In genomic region chr7:140229591-140230516, GRCh38 we compare ENCODE assay signal across 8 cellular contexts. TPM values are rescaled to one million over a fixed set of nuclear protein-coding genes. Genes with fewer than 3 reads are reported as not detected.
DNase-seq lines count a peak whose midpoint lies in the region; ATAC-seq, FAIRE-seq and TF ChIP-seq lines count a peak whose summit lies in the region.

No MANE protein-coding gene starts in this region.

- no peaks in the 10 kb centered on the region for H3K27me3 Mint-ChIP-seq in CD8-positive, alpha-beta T cell (ENCODE audit: low read depth)

- peak; percentile 62 for ATAC-seq in CD8-positive, alpha-beta T cell
- ATAC-seq in GM18873 (IDR thresholded peaks at IDR 0.05; ENCODE audit: low FRiP score, unreplicated experiment), result no peak

- CTCF ChIA-PET in CD8-positive, alpha-beta T cell (lab: Charles Lee), result interaction anchor here (0.8 to 6.4 kb wide), 3 partner anchors 54 to 75 kb away, joined by 3 to 35 read pairs (median 3); partner anchors contain the start of gene KDM7A

- H3K36me3 ChIP-seq in CD8-positive, alpha-beta T cell (ENCODE audit: insufficient read depth, low read length), result no peaks in the 10 kb centered on the region
- H3K36me3 ChIP-seq in prostate gland, result no peaks in the 10 kb centered on the region

- no peaks in the 10 kb centered on the region for H3K9me3 Mint-ChIP-seq in CD8-positive, alpha-beta T cell

- peaks cover 3% of the 10 kb centered on the region for H3K36me3 Mint-ChIP-seq in CD8-positive, alpha-beta T cell

- no peaks in the 10 kb centered on the region for H3K27me3 ChIP-seq in CD8-positive, alpha-beta T cell (ENCODE audit: insufficient read depth, low read length)
- no peaks in the 10 kb centered on the region for H3K27me3 ChIP-seq in prostate gland (replicated peaks; ENCODE audit: insufficient read depth)

- POLR2A ChIA-PET in CD8-positive, alpha-beta T cell (lab: Charles Lee), result interaction anchor here (0.9 to 5.1 kb wide), 16 partner anchors 10 to 144 kb away, joined by 3 to 127 read pairs (median 3); partner anchors contain the start of gene KDM7A

- peaks cover 36% of the 10 kb centered on the region for H3K4me1 ChIP-seq in CD8-positive, alpha-beta T cell (ENCODE audit: insufficient read depth, low read length)
- peaks cover 4% of the 10 kb centered on the region for H3K4me1 ChIP-seq in prostate gland (replicated peaks)

- FAIRE-seq in D721Med (lab: Jason Lieb, UNC), result no peak

- intact Hi-C loops in CD8-positive, alpha-beta T cell (cut with DNase I, micrococcal nuclease), result loop anchor here (1.0 to 10.0 kb wide), 11 partner anchors 21 to 888 kb away; partner anchors contain the start of genes PARP12 (in 2 of the 2), BRAF (in 1 of the 2), FMC1 (in 1 of the 2) and MKRN1 (in 1 of the 2)
- intact Hi-C loops in prostate gland (cut with DNase I), result no loop called here

- peak overlapping the region; percentile 100 for H3K27ac Mint-ChIP-seq in CD8-positive, alpha-beta T cell

- H3K4me3 ChIP-seq in CD8-positive, alpha-beta T cell (ENCODE audit: low read depth, low read length), result peak overlapping the region; percentile 73
- peak overlapping the region; percentile 10 for H3K4me3 ChIP-seq in fibroblast of pulmonary artery (replicated peaks; ENCODE audit: low read depth, low read length)
- peak overlapping the region; percentile 40 to 46 for H3K4me3 ChIP-seq in prostate gland

- TF ChIP-seq POLR2A in prostate gland (IDR thresholded peaks at IDR 0.05), result no peak

- no peak for TF ChIP-seq CTCF in CD8-positive, alpha-beta T cell (IDR thresholded peaks at IDR 0.05)
- TF ChIP-seq CTCF in fibroblast of pulmonary artery (IDR thresholded peaks at IDR 0.05; ENCODE audit: low read length, missing control alignments) (no peak), prostate gland (IDR thresholded peaks at IDR 0.05) (no peak), D721Med (IDR thresholded peaks at IDR 0.05; ENCODE audit: insufficient read depth, missing control alignments) (no peak)

- peak overlapping the region; percentile 85 for H3K27ac ChIP-seq in CD8-positive, alpha-beta T cell (ENCODE audit: low read depth, low read length)
- peak overlapping the region; percentile 56 to 88 for H3K27ac ChIP-seq in prostate gland

- no peaks in the 10 kb centered on the region for H3K9me3 ChIP-seq in CD8-positive, alpha-beta T cell (ENCODE audit: low read length)
- H3K9me3 ChIP-seq in prostate gland, result no peaks in the 10 kb centered on the region

- H3K4me3 Mint-ChIP-seq in CD8-positive, alpha-beta T cell, result peak overlapping the region; percentile 92

- peak; percentile 47 to 88 (median 74) for DNase-seq in CD8-positive, alpha-beta T cell
- peak; percentile 22 for DNase-seq in HT-29 (ENCODE audit: low spot score)
- DNase-seq in activated T-cell treated with anti-CD3 and anti-CD28 coated beads for 1 hour (ENCODE audit: low read depth), result peak; percentile 57
- DNase-seq in fibroblast of pulmonary artery (ENCODE audit: low read depth), result no peak
- no peak for DNase-seq in prostate gland (ENCODE audit: low spot score)
- DNase-seq in HUDEP-2 (lab: John Stamatoyannopoulos, UW; ENCODE audit: unreplicated experiment in 76 of 76), result no peak
- DNase-seq in D721Med (ENCODE audit: insufficient read length, low spot score), result no peak

- WGBS in prostate gland, result 15% methylated on average over 29 of the region's 44 CpGs

- peaks cover 47% of the 10 kb centered on the region for H3K4me1 Mint-ChIP-seq in CD8-positive, alpha-beta T cell (ENCODE audit: low read depth)

RNA-seq across cellular contexts. Expression of gene KDM7A, which starts 53.1 kb away (rescaled TPM):
- 10 to 100 TPM; 50.2 to 50.7 TPM for total RNA-seq in CD8-positive, alpha-beta T cell
- total RNA-seq in HT-29 (2014; rRNA removed; shearing (Covaris generic)), result 1.2 and 1.7 TPM in 2 replicates
- total RNA-seq in prostate gland, result 10 to 100 TPM in 1 of 2 donors, 1 to 10 TPM in 1; 9.6 to 26.5 TPM

Comparison
In these comparisons a context has a peak if more than half of its experiments do, and no peak if none do; other contexts are left out.
1. DNase-seq: peak in CD8-positive, alpha-beta T cell (7 of 7), HT-29 (single experiment) and activated T-cell treated with anti-CD3 and anti-CD28 coated beads for 1 hour (single experiment); none in fibroblast of pulmonary artery (single experiment), prostate gland (single experiment), HUDEP-2 (0 of 76) and D721Med (single experiment).
2. H3K4me3 ChIP-seq: peak in every context shown above with its lines; median percentile 73 in CD8-positive, alpha-beta T cell; 43 in prostate gland; 10 in fibroblast of pulmonary artery.